ENCODE assay signal across 1 cellular context in the genomic region with DNA sequence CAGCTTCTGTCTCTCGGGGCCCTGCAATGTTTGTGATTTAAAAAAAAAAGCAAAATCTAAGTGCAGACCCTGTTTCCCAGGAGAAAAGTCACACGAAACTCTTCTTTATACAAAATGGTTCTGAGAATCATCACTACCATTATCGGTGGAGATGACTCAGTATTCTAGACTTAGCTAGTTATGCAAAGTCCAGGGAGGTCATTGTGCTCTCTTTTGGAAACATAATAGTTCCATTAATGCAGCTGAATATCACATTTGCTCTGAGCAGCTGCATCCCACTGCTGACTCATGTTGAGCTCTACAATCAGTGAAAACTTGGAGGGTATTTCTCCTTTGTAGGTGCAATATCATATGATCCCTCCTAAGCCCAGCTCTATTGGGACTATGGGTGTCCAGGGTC.
TF ChIP-seq lines count a peak whose summit lies in the region.

No MANE protein-coding gene starts in this region.

TF ChIP-seq in endothelial cell of umbilical vein, 7 proteins besides CTCF, POLR2A, EP300 and RAD21:
- peak; percentile 64 for TF ChIP-seq FOS (IDR thresholded peaks at IDR 0.05; ENCODE audit: borderline replicate concordance, insufficient read depth, low read length)
- no peak for TF ChIP-seq GATA2 (IDR thresholded peaks at IDR 0.05; ENCODE audit: insufficient read depth, insufficient read length, low read depth, low read length)
- peak; percentile 56 for TF ChIP-seq JUN (IDR thresholded peaks at IDR 0.05; ENCODE audit: borderline replicate concordance, insufficient read depth, insufficient read length, low read depth)
- TF ChIP-seq, protein P1, sequence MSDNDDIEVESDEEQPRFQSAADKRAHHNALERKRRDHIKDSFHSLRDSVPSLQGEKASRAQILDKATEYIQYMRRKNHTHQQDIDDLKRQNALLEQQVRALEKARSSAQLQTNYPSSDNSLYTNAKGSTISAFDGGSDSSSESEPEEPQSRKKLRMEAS (IDR thresholded peaks at IDR 0.05; ENCODE audit: insufficient read depth, insufficient read length), result no peak
